ENCODE assay signal across 25 cellular contexts in genomic region chr3:183131735-183132134, GRCh38. TPM values are rescaled to one million over a fixed set of nuclear protein-coding genes. Genes with fewer than 3 reads are reported as not detected.
DNase-seq lines count a peak whose midpoint lies in the region; ATAC-seq and TF ChIP-seq lines count a peak whose summit lies in the region.
"Had no signal": no experiment of that assay in that cellular context is flagged by ENCODE, and none has a peak within 500 bp of the region (broad histone marks: within the 10 kb centered on the region; RNA-seq: fewer than 3 reads in every experiment).

No MANE protein-coding gene starts in this region.

- DNase-seq in AG09309 (ENCODE audit: low read depth), result peak; percentile 11
- no peak for DNase-seq in Karpas-422
- peak; percentile 69 for DNase-seq in brain microvascular endothelial cell
- DNase-seq in iris pigment epithelial cell (ENCODE audit: low read depth), result peak; percentile 88
- no peak for DNase-seq in NCI-H2196 treated with DMSO at 0.1 percent for 48 hours (lab: John Stamatoyannopoulos, UW; ENCODE audit: unreplicated experiment)
- no peak for DNase-seq in NCI-H510A treated with DMSO at 0.1 percent for 48 hours (lab: John Stamatoyannopoulos, UW)
- DNase-seq: activated B cell treated with CpG ODN at 0.5 μM for 24 hours; activated naive CD4-positive, alpha-beta T cell treated with Interleukin-2 at 50 U/mL for 16 hours; activated T-cell treated with anti-CD3 and anti-CD28 coated beads, Interleukin-2, amount 50 U/mL, for 24 hours; C1 segment of cervical spinal cord; endodermal cell; KG1; kidney; naive B cell; NCI-H1048; NCI-H2081 treated with DMSO at 0.1 percent for 48 hours; NCI-H510A; NK-92 treated with Interleukin-12 subunit alpha and Interleukin-12 subunit beta, amount 100 ng/mL, for 24 hours; substantia nigra; T-helper 9 cell had no signal

- H3K36me3 ChIP-seq in Karpas-422 (ENCODE audit: insufficient read depth, low read length) (peaks cover 31% of the 10 kb centered on the region), brain microvascular endothelial cell (replicated peaks) (no peaks in the 10 kb centered on the region)
- H3K36me3 ChIP-seq: ascending aorta had no signal

- peak overlapping the region; percentile 21 for H3K4me2 ChIP-seq in Karpas-422 (ENCODE audit: low read depth, low read length, poor library complexity, severe bottlenecking)
- H3K4me2 ChIP-seq: A549 had no signal

- TF ChIP-seq CTCF in AG09309 (IDR thresholded peaks at IDR 0.05; ENCODE audit: control insufficient read depth, insufficient read depth, low read depth, low read length, missing control alignments) (no peak), brain microvascular endothelial cell (IDR thresholded peaks at IDR 0.05; ENCODE audit: low read depth, low read length, missing control alignments) (no peak)

- H3K27me3 ChIP-seq in Karpas-422 (ENCODE audit: low read length) (no peaks in the 10 kb centered on the region), brain microvascular endothelial cell (replicated peaks) (no peaks in the 10 kb centered on the region)
- H3K27me3 ChIP-seq: ascending aorta had no signal

- in situ Hi-C loops in brain microvascular endothelial cell (cut with HindIII; ENCODE audit: low pct_ligation_motif_present, low sequenced_read_pairs), result no loop called here

- no peak overlapping the region for H2AFZ ChIP-seq in Karpas-422 (ENCODE audit: low read length)

- H3K4me1 ChIP-seq in Karpas-422 (ENCODE audit: low read length), result peaks cover 37% of the 10 kb centered on the region
- H3K4me1 ChIP-seq: A549, ascending aorta had no signal

- H3K4me3 ChIP-seq in AG09309 (ENCODE audit: control insufficient read depth, low read depth, low read length) (no peak overlapping the region), Karpas-422 (ENCODE audit: low read length) (no peak overlapping the region), brain microvascular endothelial cell (ENCODE audit: low read depth, low read length) (no peak overlapping the region)
- H3K4me3 ChIP-seq: A549, ascending aorta had no signal

- no peak overlapping the region for H3K9ac ChIP-seq in Karpas-422 (ENCODE audit: low read length)

- no peaks in the 10 kb centered on the region for H3K79me2 ChIP-seq in Karpas-422 (ENCODE audit: low read length)

- no peak for ATAC-seq in GM21360 (IDR thresholded peaks at IDR 0.05; ENCODE audit: unreplicated experiment)
- ATAC-seq in esophagus mucosa, result no peak
- ATAC-seq: A549 had no signal

- no peaks in the 10 kb centered on the region for H3K9me2 ChIP-seq in Karpas-422 (replicated peaks; ENCODE audit: insufficient read depth, low read length)

- no peaks in the 10 kb centered on the region for H3K9me3 ChIP-seq in Karpas-422 (ENCODE audit: low read length)
- H3K9me3 ChIP-seq: ascending aorta had no signal

- H3K27ac ChIP-seq in Karpas-422 (ENCODE audit: low read length) (no peak overlapping the region), brain microvascular endothelial cell (peak overlapping the region; percentile 40)
- H3K27ac ChIP-seq: A549, ascending aorta had no signal

- no peaks in the 10 kb centered on the region for H4K20me1 ChIP-seq in Karpas-422 (ENCODE audit: insufficient read depth, low read depth, low read length)

RNA-seq across cellular contexts. Expression of gene LAMP3, which starts 30.8 kb away (rescaled TPM):
- total RNA-seq in Karpas-422 (2014; rRNA removed; shearing (Covaris generic); ENCODE audit: low replicate concordance), result 44.0 and 102 TPM in 2 replicates
- 4.5 TPM for total RNA-seq in esophagus mucosa
- total RNA-seq: ascending aorta, RPMI7951 had no signal

RNA-seq across cellular contexts. Expression of gene MCCC1, which starts 32.4 kb away (rescaled TPM):
- 60.4 and 61.7 TPM in 2 replicates for total RNA-seq in Karpas-422 (2014; rRNA removed; shearing (Covaris generic); ENCODE audit: low replicate concordance)
- 29.0 TPM for total RNA-seq in esophagus mucosa

Comparison
In these comparisons a context has a peak if more than half of its experiments do, and no peak if none do; other contexts are left out.
1. DNase-seq: peak in AG09309 (single experiment), brain microvascular endothelial cell (single experiment) and iris pigment epithelial cell (single experiment); none in Karpas-422 (single experiment), NCI-H2196 treated with DMSO at 0.1 percent for 48 hours (single experiment) and NCI-H510A treated with DMSO at 0.1 percent for 48 hours (single experiment).